ENCODE assay signal across 8 cellular contexts in the genomic region with DNA sequence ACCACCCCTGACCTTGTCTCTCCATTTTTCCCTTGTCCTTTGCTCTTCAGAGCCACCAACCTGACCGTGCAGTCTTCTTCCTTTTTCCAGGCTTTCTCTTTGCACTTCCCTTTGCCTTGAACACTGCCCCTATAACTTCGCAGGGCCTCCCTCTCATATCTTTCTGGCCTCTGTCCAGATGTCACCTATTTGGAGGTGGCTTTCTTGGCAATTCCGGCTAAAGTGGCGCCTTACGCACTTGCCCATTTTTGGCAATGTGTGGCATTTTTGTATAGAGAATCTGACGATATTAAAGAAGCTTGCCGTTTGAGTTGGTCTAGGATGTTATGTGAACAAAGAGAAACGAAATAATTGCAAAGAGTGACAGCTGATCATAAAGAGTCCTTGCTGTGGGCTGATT. TPM values are rescaled to one million over a fixed set of nuclear protein-coding genes. Genes with fewer than 3 reads are reported as not detected.
DNase-seq lines count a peak whose midpoint lies in the region; ATAC-seq, FAIRE-seq and TF ChIP-seq lines count a peak whose summit lies in the region.

No MANE protein-coding gene starts in this region.

- TF ChIP-seq RAD21 in A549 (conservative IDR thresholded peaks at IDR 0.05 in 1 of 2, IDR thresholded peaks at IDR 0.05 in 1 of 2): no peak
- no peak for TF ChIP-seq RAD21 in GM12878 (IDR thresholded peaks at IDR 0.05; ENCODE audit: insufficient read depth, low read depth, low read length)

- H3K9me3 Mint-ChIP-seq in HFFc6 (no peaks in the 10 kb centered on the region), mesothelial cell of epicardium (no peaks in the 10 kb centered on the region)

- no peak for TF ChIP-seq EP300 in A549 (IDR thresholded peaks at IDR 0.05)
- TF ChIP-seq EP300 in GM12878 (IDR thresholded peaks at IDR 0.05; ENCODE audit: borderline replicate concordance in 1 of 2, control insufficient read depth in 1 of 2, low read depth in 2 of 2, low read length in 2 of 2): no peak

- H4K20me1 ChIP-seq in GM12878 (ENCODE audit: control insufficient read depth, insufficient read depth): no peaks in the 10 kb centered on the region

- TSS peak; percentile 70 for BruUV-seq in GM12878 (replicated peaks; lab: Mats Ljungman, UMichigan)

- CTCF ChIA-PET in A549 (lab: Yijun Ruan, JAX): interaction anchor here (1.1 kb wide), 1 partner anchor 9 kb away, joined by 3 read pairs; no protein-coding TSS in a partner anchor
- CTCF ChIA-PET in GM12878 (lab: Yijun Ruan, JAX): interaction anchor here (0.8 to 2.8 kb wide), 3 partner anchors 18 to 42 kb away, joined by 4 to 6 read pairs (median 4); a partner anchor contains a TSS

- H3K4me2 ChIP-seq in A549 (peak overlapping the region; percentile 82), GM12878 (ENCODE audit: control insufficient read depth, insufficient read depth) (peak overlapping the region; percentile 77)

- no peak overlapping the region; the same call in 1 of the 2 replicates for H2AFZ ChIP-seq in GM12878 (ENCODE audit: control insufficient read depth, low read depth, low read length)

- SMC1A ChIA-PET in GM12878 (lab: Charles Lee; ENCODE audit: uncharacterized antibody, unreplicated experiment): no interaction called here

- ATAC-seq in A549: no peak
- no peak for ATAC-seq in GM12878
- no peak for ATAC-seq in HG02870 (IDR thresholded peaks at IDR 0.05; ENCODE audit: unreplicated experiment)
- no peak for ATAC-seq in body of pancreas

- H3K27me3 ChIP-seq in GM12878 (replicated peaks in 1 of 2; ENCODE audit: control insufficient read depth in 2 of 2, insufficient read depth in 2 of 2, low read length in 1 of 2) (no peaks in the 10 kb centered on the region), body of pancreas (peaks cover 0 to 8% of the 10 kb centered on the region in 2 donors)

- H3K27me3 Mint-ChIP-seq in HFFc6 (ENCODE audit: insufficient read depth) (0 out of 2 replicates have a peak, but pooled peaks cover 6% of the 10 kb centered on the region), mesothelial cell of epicardium (ENCODE audit: low read depth) (peaks cover 15% of the 10 kb centered on the region)

- 62% methylated on average over 8 of the region's 8 CpGs for WGBS in A549 (ENCODE audit: missing lambda C conversion rate)
- 48% methylated on average over 8 of the region's 8 CpGs for WGBS in GM12878 (ENCODE audit: insufficient coverage, insufficient replicate concordance, low lambda C conversion rate, missing lambda C conversion rate)
- 31 to 39% methylated on average over 8 of the region's 8 CpGs for WGBS in body of pancreas, 2 donors

- H3K36me3 Mint-ChIP-seq in HFFc6 (ENCODE audit: low read depth) (peaks cover 21% of the 10 kb centered on the region), mesothelial cell of epicardium (peaks cover 15% of the 10 kb centered on the region)

- no peak for TF ChIP-seq POLR2A in A549 (IDR thresholded peaks at IDR 0.05; ENCODE audit: low read length)
- TF ChIP-seq POLR2A in GM12878 (IDR thresholded peaks at IDR 0.05; ENCODE audit: low read depth, low read length): no peak
- no peak for TF ChIP-seq POLR2A in body of pancreas (IDR thresholded peaks at IDR 0.05)

- intact Hi-C loops in GM12878 (cut with micrococcal nuclease; ENCODE audit: unreplicated experiment): no loop called here
- intact Hi-C loops in body of pancreas (cut with DNase I): no loop called here

- POLR2A ChIA-PET in A549 (lab: Yijun Ruan, JAX): no interaction called here
- POLR2A ChIA-PET in GM12878 (lab: Charles Lee): interaction anchor here (1.0 to 1.5 kb wide), 2 partner anchors 20 to 29 kb away, joined by 4 read pairs; no protein-coding TSS in a partner anchor

- TF ChIP-seq CTCF in A549 (IDR thresholded peaks at IDR 0.05) (no peak), HFFc6 (IDR thresholded peaks at IDR 0.05) (no peak), GM12878 (IDR thresholded peaks at IDR 0.05 in 2 of 3, conservative IDR thresholded peaks at IDR 0.05 in 1 of 3; ENCODE audit: control insufficient read depth in 2 of 3, extremely low read depth in 1 of 3, insufficient read depth in 1 of 3, low read depth in 3 of 3, low read length in 3 of 3) (no peak), mesothelial cell of epicardium (IDR thresholded peaks at IDR 0.05; ENCODE audit: unreplicated experiment) (no peak), body of pancreas (IDR thresholded peaks at IDR 0.05) (no peak)

- H3K9me3 ChIP-seq in A549 (peaks cover 85% of the 10 kb centered on the region), GM12878 (replicated peaks; ENCODE audit: control insufficient read depth, insufficient read depth, low read length) (no peaks in the 10 kb centered on the region; the same call in 2 of the 3 replicates), body of pancreas (no peaks in the 10 kb centered on the region)

- no peak for DNase-seq in A549 (ENCODE audit: low read depth in 1 of 2, low spot score in 1 of 2)
- no peak for DNase-seq in HFFc6
- DNase-seq in GM12878 (ENCODE audit: low read depth, low spot score): no peak
- no peak for DNase-seq in mesothelial cell of epicardium (ENCODE audit: low spot score in 2 of 2, unreplicated experiment in 2 of 2)
- DNase-seq in GM19240 (ENCODE audit: insufficient read length, low spot score): no peak
- DNase-seq in medulla oblongata (ENCODE audit: extremely low spot score): no peak
- DNase-seq in body of pancreas: no peak

- H3K4me3 ChIP-seq in A549 (peak overlapping the region; percentile 87), GM12878 (peak overlapping the region; percentile 86), body of pancreas (peak overlapping the region in 1 of 2 donors; percentile 44)

- H3K27ac ChIP-seq in A549: peak overlapping the region; percentile 88 to 93; a peak in 4 of 6 replicates
- peak overlapping the region; percentile 90 for H3K27ac ChIP-seq in GM12878 (ENCODE audit: control insufficient read depth, insufficient read depth)
- peak overlapping the region in 1 of 4 donors; percentile 74 for H3K27ac ChIP-seq in body of pancreas

- FAIRE-seq in A549 (lab: Jason Lieb, UNC): no peak
- FAIRE-seq in GM12878 (lab: Jason Lieb, UNC): no peak

- H3K4me1 ChIP-seq in A549 (no peaks in the 10 kb centered on the region), GM12878 (ENCODE audit: control insufficient read depth, insufficient read depth, low read length) (peaks cover 3% of the 10 kb centered on the region; the same call in 1 of the 2 replicates), body of pancreas (peaks cover 24% of the 10 kb centered on the region)

- in situ Hi-C loops in GM12878 (cut with MboI): no loop called here

- peak overlapping the region; percentile 96 for H3K27ac Mint-ChIP-seq in HFFc6
- peak overlapping the region; percentile 99 for H3K27ac Mint-ChIP-seq in mesothelial cell of epicardium

- H3K4me1 Mint-ChIP-seq in HFFc6 (ENCODE audit: low read depth) (peaks cover 28% of the 10 kb centered on the region), mesothelial cell of epicardium (peaks cover 27% of the 10 kb centered on the region)

- peaks cover 3 to 15% of the 10 kb centered on the region in 2 experiments; a peak in 3 of 4 replicates for H3K36me3 ChIP-seq in GM12878 (ENCODE audit: control insufficient read depth in 2 of 2, insufficient read depth in 2 of 2, low read length in 1 of 2)
- H3K36me3 ChIP-seq in body of pancreas (replicated peaks in 1 of 2; ENCODE audit: insufficient read depth in 1 of 2, low read depth in 2 of 2): peaks cover 0 to 3% of the 10 kb centered on the region in 2 donors

- H3K4me3 Mint-ChIP-seq in HFFc6 (peak overlapping the region; percentile 98), mesothelial cell of epicardium (peak overlapping the region; percentile 93)

- RAD21 ChIA-PET in GM12878 (lab: Charles Lee; ENCODE audit: unreplicated experiment): no interaction called here

- peak overlapping the region; percentile 94 for H3K9ac ChIP-seq in GM12878 (ENCODE audit: control insufficient read depth, insufficient read depth, low read length)

- H3K79me2 ChIP-seq in GM12878 (ENCODE audit: control insufficient read depth, insufficient read depth, low read length): peaks cover 26% of the 10 kb centered on the region

RNA-seq across cellular contexts. Expression of a gene that starts 0.9 kb away (rescaled TPM):
- polyA plus RNA-seq in A549 (2011; rRNA removed): 3.9 and 4.4 TPM in 2 replicates
- polyA plus RNA-seq in A549 (2012; cell fraction: cytosol; rRNA removed): 0.77 and 1.0 TPM in 2 replicates
- polyA plus RNA-seq in A549 (2012; cell fraction: nucleus; rRNA removed): 0.47 and 1.0 TPM in 2 replicates
- polyA plus RNA-seq in A549 (2017; fragmentation: RNase III; extraction: RNeasy Plus Mini Kit Qiagen cat#74134 plus additional on column Dnase treatment): 1.4 to 1.5 TPM (median 1.4 TPM) in 3 replicates
- 11.8 TPM in 2 replicates for polyA minus RNA-seq in A549 (2011; rRNA and poly(A)+ RNA removed)
- total RNA-seq in HFFc6 (2021; fragmentation: NEBNext Ultra II Directional; extraction: Animal tissue kit (Norgen Biotek cat#: 25700)): 1 to 10 TPM; 4.6 to 5.2 (median 4.8) TPM
- 20.8 and 22.8 TPM in 2 replicates for total RNA-seq in GM12878 (2013; cell fraction: nucleolus; rRNA removed)
- total RNA-seq in GM12878 (2014; rRNA removed): 9.0 and 9.5 TPM in 2 replicates
- total RNA-seq in GM12878 (2014; rRNA removed; fragmentation: Illumina TruSeq; extraction: Trizol): 8.5 and 8.6 TPM in 2 replicates
- 7.3 and 8.0 TPM in 2 replicates for total RNA-seq in GM12878 (2021)
- 2.7 TPM for polyA plus RNA-seq in GM12878 (2011; ENCODE audit: low read depth)
- 3.4 and 4.5 TPM in 2 replicates for polyA plus RNA-seq in GM12878 (2011; rRNA removed)
- polyA plus RNA-seq in GM12878 (2011; cell fraction: cytosol; rRNA removed): 2.3 and 2.9 TPM in 2 replicates
- 2.8 TPM in 2 replicates for polyA plus RNA-seq in GM12878 (2011; cell fraction: nucleus; rRNA removed)
- 2.7 and 3.0 TPM in 2 replicates for polyA plus RNA-seq in GM12878 (2012)
- 2.4 and 2.7 TPM in 2 replicates for polyA plus RNA-seq in GM12878 (2014; fragmentation: Illumina TruSeq; extraction: Trizol)
- under 1 TPM; 0.53 to 0.74 TPM for polyA plus RNA-seq in GM12878 (2014; fragmentation: Nextera tagmentation; extraction: Ambion mirVana)
- 3.2 and 3.5 TPM in 2 replicates for polyA plus RNA-seq in GM12878 (2014; rRNA removed)
- polyA plus RNA-seq in GM12878 (2016; fragmentation: Nextera tagmentation; extraction: Ambion mirVana): 1 to 10 TPM; 3.7 to 4.3 TPM
- polyA minus RNA-seq in GM12878 (2011; rRNA and poly(A)+ RNA removed): 13.2 and 14.1 TPM in 2 replicates
- polyA minus RNA-seq in GM12878 (2011; cell fraction: cytosol; rRNA and poly(A)+ RNA removed): 5.6 TPM in 2 replicates
- polyA minus RNA-seq in GM12878 (2011; cell fraction: nucleus; rRNA and poly(A)+ RNA removed): 5.6 and 7.7 TPM in 2 replicates
- total RNA-seq in mesothelial cell of epicardium: 11.7 to 12.1 TPM (median 12.0 TPM) in 3 replicates
- total RNA-seq in body of pancreas: 1 to 10 TPM in 1 of 2 donors, under 1 TPM in 1; 0.33 to 3.9 TPM

RNA-seq across cellular contexts. Expression of a gene that starts 29.9 kb away (rescaled TPM):
- 4.8 and 5.5 TPM in 2 replicates for polyA plus RNA-seq in A549 (2011; rRNA removed)
- 0.94 and 1.3 TPM in 2 replicates for polyA plus RNA-seq in A549 (2012; cell fraction: cytosol; rRNA removed)
- 0.91 and 1.3 TPM in 2 replicates for polyA plus RNA-seq in A549 (2012; cell fraction: nucleus; rRNA removed)
- polyA plus RNA-seq in A549 (2017; fragmentation: RNase III; extraction: RNeasy Plus Mini Kit Qiagen cat#74134 plus additional on column Dnase treatment): 2.1 to 2.3 TPM (median 2.3 TPM) in 3 replicates
- polyA minus RNA-seq in A549 (2011; rRNA and poly(A)+ RNA removed): 9.0 and 10.3 TPM in 2 replicates
- total RNA-seq in HFFc6 (2021; fragmentation: NEBNext Ultra II Directional; extraction: Animal tissue kit (Norgen Biotek cat#: 25700)): 1 to 10 TPM; 7.1 to 8.1 (median 7.7) TPM
- 14.3 and 14.6 TPM in 2 replicates for total RNA-seq in GM12878 (2013; cell fraction: nucleolus; rRNA removed)
- total RNA-seq in GM12878 (2014; rRNA removed): 7.3 and 7.4 TPM in 2 replicates
- total RNA-seq in GM12878 (2014; rRNA removed; fragmentation: Illumina TruSeq; extraction: Trizol): 9.4 and 9.7 TPM in 2 replicates
- 8.6 and 8.8 TPM in 2 replicates for total RNA-seq in GM12878 (2021)
- polyA plus RNA-seq in GM12878 (2011; ENCODE audit: low read depth): 4.9 TPM
- 11.6 and 12.1 TPM in 2 replicates for polyA plus RNA-seq in GM12878 (2011; rRNA removed)
- 7.4 and 9.1 TPM in 2 replicates for polyA plus RNA-seq in GM12878 (2011; cell fraction: cytosol; rRNA removed)
- 9.2 and 10.4 TPM in 2 replicates for polyA plus RNA-seq in GM12878 (2011; cell fraction: nucleus; rRNA removed)
- polyA plus RNA-seq in GM12878 (2012): 6.2 and 7.2 TPM in 2 replicates
- polyA plus RNA-seq in GM12878 (2014; fragmentation: Illumina TruSeq; extraction: Trizol): 8.0 and 9.0 TPM in 2 replicates
- polyA plus RNA-seq in GM12878 (2014; fragmentation: Nextera tagmentation; extraction: Ambion mirVana): 1 to 10 TPM; 1.1 to 1.5 TPM
- polyA plus RNA-seq in GM12878 (2014; rRNA removed): 5.0 and 5.5 TPM in 2 replicates
- 1 to 10 TPM; 5.0 to 6.6 TPM for polyA plus RNA-seq in GM12878 (2016; fragmentation: Nextera tagmentation; extraction: Ambion mirVana)
- 18.6 and 20.1 TPM in 2 replicates for polyA minus RNA-seq in GM12878 (2011; rRNA and poly(A)+ RNA removed)
- polyA minus RNA-seq in GM12878 (2011; cell fraction: cytosol; rRNA and poly(A)+ RNA removed): 6.0 and 7.2 TPM in 2 replicates
- 5.8 and 7.3 TPM in 2 replicates for polyA minus RNA-seq in GM12878 (2011; cell fraction: nucleus; rRNA and poly(A)+ RNA removed)
- total RNA-seq in mesothelial cell of epicardium: 12.2 to 13.6 TPM (median 13.2 TPM) in 3 replicates
- 1 to 10 TPM; 2.9 to 4.0 TPM for total RNA-seq in body of pancreas

RNA-seq across cellular contexts. Expression of a gene that starts 40.9 kb away (rescaled TPM):
- polyA plus RNA-seq in A549 (2011; rRNA removed) (16.1 and 23.4 TPM in 2 replicates), A549 (2017; fragmentation: RNase III; extraction: RNeasy Plus Mini Kit Qiagen cat#74134 plus additional on column Dnase treatment) (0.50 to 0.63 TPM (median 0.58 TPM) in 3 replicates), GM12878 (2011; rRNA removed) (23.8 and 25.2 TPM in 2 replicates), GM12878 (2014; fragmentation: Illumina TruSeq; extraction: Trizol) (1.5 and 2.8 TPM in 2 replicates), GM12878 (2014; fragmentation: Nextera tagmentation; extraction: Ambion mirVana) (under 1 TPM; 0.15 to 0.58 TPM), GM12878 (2014; rRNA removed) (7.7 and 8.5 TPM in 2 replicates), GM12878 (2016; fragmentation: Nextera tagmentation; extraction: Ambion mirVana) (1 to 10 TPM; 8.0 to 8.9 TPM)
- 2.0 and 2.4 TPM in 2 replicates for polyA plus RNA-seq in A549 (2012; cell fraction: cytosol; rRNA removed)
- 2.0 and 2.7 TPM in 2 replicates for polyA plus RNA-seq in A549 (2012; cell fraction: nucleus; rRNA removed)
- 274 and 308 TPM in 2 replicates for polyA minus RNA-seq in A549 (2011; rRNA and poly(A)+ RNA removed)
- total RNA-seq in HFFc6 (2021; fragmentation: NEBNext Ultra II Directional; extraction: Animal tissue kit (Norgen Biotek cat#: 25700)): 10 to 100 TPM; 17.3 to 39.5 (median 22.2) TPM
- 431 and 458 TPM in 2 replicates for total RNA-seq in GM12878 (2013; cell fraction: nucleolus; rRNA removed)
- total RNA-seq in GM12878 (2014; rRNA removed) (34.4 and 37.5 TPM in 2 replicates), GM12878 (2014; rRNA removed; fragmentation: Illumina TruSeq; extraction: Trizol) (42.4 and 46.5 TPM in 2 replicates), GM12878 (2021) (41.7 and 43.0 TPM in 2 replicates), mesothelial cell of epicardium (72.7 to 80.0 TPM (median 76.2 TPM) in 3 replicates), body of pancreas (10 to 100 TPM; 22.7 to 30.1 TPM)
- polyA plus RNA-seq in GM12878 (2011; ENCODE audit: low read depth): 3.1 TPM
- polyA plus RNA-seq in GM12878 (2011; cell fraction: cytosol; rRNA removed): 18.2 and 19.4 TPM in 2 replicates
- 15.9 and 20.0 TPM in 2 replicates for polyA plus RNA-seq in GM12878 (2011; cell fraction: nucleus; rRNA removed)
- polyA plus RNA-seq in GM12878 (2012): 3.0 TPM in 2 replicates
- 238 and 280 TPM in 2 replicates for polyA minus RNA-seq in GM12878 (2011; rRNA and poly(A)+ RNA removed)
- polyA minus RNA-seq in GM12878 (2011; cell fraction: cytosol; rRNA and poly(A)+ RNA removed): 72.3 and 73.4 TPM in 2 replicates
- polyA minus RNA-seq in GM12878 (2011; cell fraction: nucleus; rRNA and poly(A)+ RNA removed): 77.2 and 85.8 TPM in 2 replicates

RNA-seq across cellular contexts. Expression of a gene that starts 42.2 kb away (rescaled TPM):
- polyA plus RNA-seq in A549 (2011; rRNA removed) (25.1 and 27.8 TPM in 2 replicates), A549 (2017; fragmentation: RNase III; extraction: RNeasy Plus Mini Kit Qiagen cat#74134 plus additional on column Dnase treatment) (12.2 to 15.7 TPM (median 14.5 TPM) in 3 replicates), GM12878 (2011; rRNA removed) (24.5 and 29.6 TPM in 2 replicates), GM12878 (2014; fragmentation: Illumina TruSeq; extraction: Trizol) (9.9 and 21.5 TPM in 2 replicates), GM12878 (2014; fragmentation: Nextera tagmentation; extraction: Ambion mirVana) (10 to 100 TPM; 71.0 to 86.4 TPM), GM12878 (2014; rRNA removed) (18.5 and 26.6 TPM in 2 replicates), GM12878 (2016; fragmentation: Nextera tagmentation; extraction: Ambion mirVana) (10 to 100 TPM; 37.9 to 40.4 TPM)
- 12.2 and 12.4 TPM in 2 replicates for polyA plus RNA-seq in A549 (2012; cell fraction: cytosol; rRNA removed)
- 6.4 and 9.2 TPM in 2 replicates for polyA plus RNA-seq in A549 (2012; cell fraction: nucleus; rRNA removed)
- polyA minus RNA-seq in A549 (2011; rRNA and poly(A)+ RNA removed): 7.9 and 10.6 TPM in 2 replicates
- total RNA-seq in HFFc6 (2021; fragmentation: NEBNext Ultra II Directional; extraction: Animal tissue kit (Norgen Biotek cat#: 25700)): 1 to 10 TPM; 7.3 to 8.5 (median 8.2) TPM
- 14.0 and 19.6 TPM in 2 replicates for total RNA-seq in GM12878 (2013; cell fraction: nucleolus; rRNA removed)
- total RNA-seq in GM12878 (2014; rRNA removed) (15.0 and 18.5 TPM in 2 replicates), GM12878 (2014; rRNA removed; fragmentation: Illumina TruSeq; extraction: Trizol) (21.9 and 22.2 TPM in 2 replicates), GM12878 (2021) (8.7 and 10.6 TPM in 2 replicates), mesothelial cell of epicardium (10.3 to 12.4 TPM (median 12.2 TPM) in 3 replicates), body of pancreas (1 to 10 TPM; 2.6 to 8.6 TPM)
- 10.3 TPM for polyA plus RNA-seq in GM12878 (2011; ENCODE audit: low read depth)
- polyA plus RNA-seq in GM12878 (2011; cell fraction: cytosol; rRNA removed): 17.1 and 25.0 TPM in 2 replicates
- 7.9 and 8.2 TPM in 2 replicates for polyA plus RNA-seq in GM12878 (2011; cell fraction: nucleus; rRNA removed)
- polyA plus RNA-seq in GM12878 (2012): 16.2 and 17.2 TPM in 2 replicates
- polyA minus RNA-seq in GM12878 (2011; rRNA and poly(A)+ RNA removed): 7.3 and 9.9 TPM in 2 replicates
- polyA minus RNA-seq in GM12878 (2011; cell fraction: cytosol; rRNA and poly(A)+ RNA removed): 4.8 and 5.6 TPM in 2 replicates
- 2.2 and 3.9 TPM in 2 replicates for polyA minus RNA-seq in GM12878 (2011; cell fraction: nucleus; rRNA and poly(A)+ RNA removed)

RNA-seq across cellular contexts. Expression of a gene that starts 42.2 kb away (rescaled TPM):
- polyA plus RNA-seq in A549 (2011; rRNA removed) (2.9 TPM in 2 replicates), A549 (2017; fragmentation: RNase III; extraction: RNeasy Plus Mini Kit Qiagen cat#74134 plus additional on column Dnase treatment) (1.7 to 2.1 TPM (median 2.0 TPM) in 3 replicates), GM12878 (2011; rRNA removed) (5.6 and 6.0 TPM in 2 replicates), GM12878 (2014; fragmentation: Illumina TruSeq; extraction: Trizol) (1.9 and 2.7 TPM in 2 replicates), GM12878 (2014; fragmentation: Nextera tagmentation; extraction: Ambion mirVana) (1 to 10 TPM; 2.3 to 3.5 TPM), GM12878 (2014; rRNA removed) (2.7 TPM in 2 replicates), GM12878 (2016; fragmentation: Nextera tagmentation; extraction: Ambion mirVana) (1 to 10 TPM; 2.7 to 3.7 TPM)
- polyA plus RNA-seq in A549 (2012; cell fraction: cytosol; rRNA removed): 0.36 and 0.52 TPM in 2 replicates
- polyA plus RNA-seq in A549 (2012; cell fraction: nucleus; rRNA removed): 0.73 and 1.0 TPM in 2 replicates
- polyA minus RNA-seq in A549 (2011; rRNA and poly(A)+ RNA removed): 3.4 and 10.5 TPM in 2 replicates
- 1 to 10 TPM; 1.5 to 2.9 (median 1.7) TPM for total RNA-seq in HFFc6 (2021; fragmentation: NEBNext Ultra II Directional; extraction: Animal tissue kit (Norgen Biotek cat#: 25700))
- total RNA-seq in GM12878 (2013; cell fraction: nucleolus; rRNA removed): 13.6 and 15.1 TPM in 2 replicates
- total RNA-seq in GM12878 (2014; rRNA removed) (4.1 and 4.6 TPM in 2 replicates), GM12878 (2014; rRNA removed; fragmentation: Illumina TruSeq; extraction: Trizol) (4.3 and 4.4 TPM in 2 replicates), GM12878 (2021) (2.6 and 3.0 TPM in 2 replicates), mesothelial cell of epicardium (3.9 to 6.8 TPM (median 4.7 TPM) in 3 replicates), body of pancreas (1 to 10 TPM in 1 of 2 donors, not detected in 1; 3.9 TPM)
- 0.87 TPM for polyA plus RNA-seq in GM12878 (2011; ENCODE audit: low read depth)
- 4.3 and 4.8 TPM in 2 replicates for polyA plus RNA-seq in GM12878 (2011; cell fraction: cytosol; rRNA removed)
- 4.3 and 5.4 TPM in 2 replicates for polyA plus RNA-seq in GM12878 (2011; cell fraction: nucleus; rRNA removed)
- 2.1 and 2.5 TPM in 2 replicates for polyA plus RNA-seq in GM12878 (2012)
- 7.8 and 9.6 TPM in 2 replicates for polyA minus RNA-seq in GM12878 (2011; rRNA and poly(A)+ RNA removed)
- 1.9 TPM in 1 of 2 replicates, not detected in the other for polyA minus RNA-seq in GM12878 (2011; cell fraction: cytosol; rRNA and poly(A)+ RNA removed)
- polyA minus RNA-seq in GM12878 (2011; cell fraction: nucleus; rRNA and poly(A)+ RNA removed): 2.7 and 3.0 TPM in 2 replicates
